In genomic region chr1:37901191-37901892, GRCh38 we compare ENCODE assay signal across 12 cellular contexts. TPM values are rescaled to one million over a fixed set of nuclear protein-coding genes. Genes with fewer than 3 reads are reported as not detected.
DNase-seq lines count a peak whose midpoint lies in the region; ATAC-seq, FAIRE-seq and TF ChIP-seq lines count a peak whose summit lies in the region.
"Had no signal": no experiment of that assay in that cellular context is flagged by ENCODE, and none has a peak within 500 bp of the region (broad histone marks: within the 10 kb centered on the region; RNA-seq: fewer than 3 reads in every experiment).

No MANE protein-coding gene starts in this region.

- DNase-seq in GM12892 (ENCODE audit: insufficient read length) (no peak), germinal center (ENCODE audit: low spot score) (peak; percentile 16), Right ventricle myocardium inferior (ENCODE audit: missing footprints) (no peak), NCI-H82 (lab: John Stamatoyannopoulos, UW) (no peak)
- no peak for DNase-seq in CD4-positive, alpha-beta T cell
- DNase-seq in activated effector memory CD4-positive, alpha-beta T cell treated with Interleukin-2 at 50 U/mL for 16 hours: no peak
- DNase-seq: activated CD4-positive, alpha-beta T cell treated with anti-CD3 and anti-CD28 coated beads, Interleukin-2, amount 50 U/mL, for 1 hour; NCI-H226 had no signal

- CTCF ChIA-PET in CD4-positive, alpha-beta T cell (lab: Charles Lee): no interaction called here

- H3K27ac ChIP-seq in CD4-positive, alpha-beta T cell (ENCODE audit: low read depth, low read length): no peak overlapping the region

- H3K27me3 ChIP-seq in CD4-positive, alpha-beta T cell (ENCODE audit: control insufficient read depth, insufficient read depth, low read length): no peaks in the 10 kb centered on the region

- ATAC-seq in GM19463 (IDR thresholded peaks at IDR 0.05; ENCODE audit: unreplicated experiment): peak; percentile 74
- ATAC-seq in HG03354 (IDR thresholded peaks at IDR 0.05; ENCODE audit: poor library complexity, severe bottlenecking, unreplicated experiment): peak; percentile 84
- ATAC-seq in Right ventricle myocardium inferior: no peak
- ATAC-seq in CD4-positive, alpha-beta T cell (ENCODE audit: poor library complexity): no peak

- intact Hi-C loops in Right ventricle myocardium inferior (cut with DNase I): no loop called here
- intact Hi-C loops in CD4-positive, alpha-beta T cell (cut with DNase I, micrococcal nuclease): no loop called here

- TF ChIP-seq POLR2A in GM12892 (IDR thresholded peaks at IDR 0.05; ENCODE audit: low read depth, low read length): no peak; the same call in 1 of the 2 replicates

- no peak overlapping the region for H3K4me3 Mint-ChIP-seq in CD4-positive, alpha-beta T cell
- H3K4me3 Mint-ChIP-seq: neural crest cell had no signal

- POLR2A ChIA-PET in CD4-positive, alpha-beta T cell (lab: Charles Lee): no interaction called here

- H3K9me3 Mint-ChIP-seq in CD4-positive, alpha-beta T cell: no peaks in the 10 kb centered on the region
- H3K9me3 Mint-ChIP-seq: neural crest cell had no signal

- no peak for TF ChIP-seq CTCF in CD4-positive, alpha-beta T cell (IDR thresholded peaks at IDR 0.05)

- peak; percentile 90 for FAIRE-seq in GM12892 (lab: Jason Lieb, UNC)
- FAIRE-seq: bronchial epithelial cell had no signal

- no peak overlapping the region for H3K27ac Mint-ChIP-seq in CD4-positive, alpha-beta T cell

- no peaks in the 10 kb centered on the region for H3K27me3 Mint-ChIP-seq in CD4-positive, alpha-beta T cell

- H3K36me3 Mint-ChIP-seq in CD4-positive, alpha-beta T cell (ENCODE audit: low read depth): peaks cover 9% of the 10 kb centered on the region

- H3K9me3 ChIP-seq in CD4-positive, alpha-beta T cell (ENCODE audit: control insufficient read depth, low read length): peaks cover 6% of the 10 kb centered on the region

- no peaks in the 10 kb centered on the region for H3K4me1 Mint-ChIP-seq in CD4-positive, alpha-beta T cell (ENCODE audit: low read depth)
- H3K4me1 Mint-ChIP-seq: neural crest cell had no signal

RNA-seq across cellular contexts. Expression of gene MTF1, which starts 42.0 kb away (rescaled TPM):
- polyA plus RNA-seq in GM12892 (2012; ENCODE audit: missing spikeins): 6.1 TPM
- total RNA-seq in Right ventricle myocardium inferior: 8.1 TPM
- total RNA-seq in CD4-positive, alpha-beta T cell: 10 to 100 TPM; 28.1 to 31.2 TPM

RNA-seq across cellular contexts. Expression of gene INPP5B, which starts 45.5 kb away (rescaled TPM):
- 23.7 TPM for polyA plus RNA-seq in GM12892 (2012; ENCODE audit: missing spikeins)
- 11.2 TPM for total RNA-seq in Right ventricle myocardium inferior
- total RNA-seq in CD4-positive, alpha-beta T cell: 10 to 100 TPM; 11.7 to 12.7 TPM

Comparison
In these comparisons a context has a peak if more than half of its experiments do, and no peak if none do; other contexts are left out.
1. ATAC-seq: peak in GM19463 (single experiment) and HG03354 (single experiment); none in Right ventricle myocardium inferior (single experiment) and CD4-positive, alpha-beta T cell (single experiment).